Comparison of ENCODE assay signal across 8 cellular contexts in the genomic region with DNA sequence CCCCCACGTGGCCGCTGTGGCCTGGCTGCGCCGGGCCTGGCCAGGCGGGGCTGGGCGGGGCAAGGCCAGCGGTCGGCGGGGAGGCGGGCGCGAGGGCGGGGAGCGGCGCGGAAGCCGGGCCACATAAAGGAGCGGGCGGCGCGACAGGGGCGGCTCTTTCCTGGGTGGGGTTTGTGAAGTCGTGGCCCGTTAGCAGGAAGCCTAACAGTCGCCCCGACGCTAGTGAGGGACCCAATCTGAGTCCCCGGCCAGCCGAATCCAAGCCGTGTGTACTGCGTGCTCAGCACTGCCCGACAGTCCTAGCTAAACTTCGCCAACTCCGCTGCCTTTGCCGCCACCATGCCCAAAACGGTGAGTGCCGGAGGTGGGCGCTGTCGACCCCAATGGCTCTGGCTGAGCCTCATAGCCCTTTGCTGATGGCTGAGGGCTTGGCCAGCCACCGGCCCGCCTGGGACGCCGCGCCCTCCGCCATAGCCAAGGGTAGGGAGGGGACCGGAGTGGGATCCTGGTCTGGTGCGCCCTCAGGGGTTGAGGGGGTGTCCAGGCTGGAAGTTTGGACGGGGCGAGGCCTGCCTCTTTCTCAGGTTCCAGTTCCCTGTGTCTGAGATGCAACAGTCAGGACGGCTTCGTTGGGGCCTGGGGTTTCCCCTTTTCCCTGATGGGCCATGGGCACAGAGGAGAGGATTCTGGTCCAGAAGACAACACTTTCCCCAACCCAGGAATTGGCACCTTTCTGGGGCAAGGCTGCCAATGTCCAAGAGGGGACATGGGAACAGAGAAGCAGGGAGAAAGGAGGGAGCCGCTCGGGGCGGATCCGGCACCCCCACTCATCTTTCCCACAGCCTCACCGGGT. TPM values are rescaled to one million over a fixed set of nuclear protein-coding genes. Genes with fewer than 3 reads are reported as not detected.
DNase-seq lines count a peak whose midpoint lies in the region; ATAC-seq and TF ChIP-seq lines count a peak whose summit lies in the region.

A gene (plus strand): TSS at position 152 of the 853 bp plus-strand sequence. CDS start 188 bp downstream, at position 340.

- peak within 1 kb of the TSS; percentile 87 for H3K27ac ChIP-seq in effector memory CD4-positive, alpha-beta T cell (ENCODE audit: insufficient read depth, low read length, poor library complexity, severe bottlenecking)

- H3K36me3 ChIP-seq in effector memory CD4-positive, alpha-beta T cell (ENCODE audit: control insufficient read depth, insufficient read depth, low read length): no peaks in the 10 kb centered on the region

- H3K4me1 ChIP-seq in effector memory CD4-positive, alpha-beta T cell (ENCODE audit: control insufficient read depth, insufficient read depth, low read length, poor library complexity, severe bottlenecking): peaks cover 9% of the 10 kb centered on the region
- H3K4me1 ChIP-seq in mononuclear cell (ENCODE audit: insufficient read depth, low read length): peaks cover 41% of the 10 kb centered on the region

- TF ChIP-seq POLR2A in GM15510 (IDR thresholded peaks at IDR 0.05; ENCODE audit: borderline replicate concordance, extremely low read depth, insufficient read length): peak; percentile 71

- H3K9me3 ChIP-seq in effector memory CD4-positive, alpha-beta T cell (ENCODE audit: control insufficient read depth, low read length): no peaks in the 10 kb centered on the region
- H3K9me3 ChIP-seq in mononuclear cell (ENCODE audit: low read depth, low read length): no peaks in the 10 kb centered on the region

- DNase-seq in NCI-H226 (peak; percentile 46), NCI-H526 (lab: John Stamatoyannopoulos, UW) (no peak)
- DNase-seq in activated CD8-positive, alpha-beta memory T cell treated with anti-CD3 and anti-CD28 coated beads for 1 hour (ENCODE audit: extremely low read depth in 1 of 2, low read depth in 1 of 2): peak; percentile 47 to 58
- peak; percentile 60 to 67 (median 64) for DNase-seq in effector memory CD4-positive, alpha-beta T cell
- DNase-seq in stimulated activated CD8-positive, alpha-beta memory T cell treated with anti-CD3 and anti-CD28 coated beads, Interleukin-4, amount 100 ng/mL, for 1 hour (ENCODE audit: low read depth in 2 of 2, low spot score in 1 of 2): peak; percentile 44 to 63

- peak; percentile 84 for ATAC-seq in HG02642 (IDR thresholded peaks at IDR 0.05; ENCODE audit: poor library complexity, unreplicated experiment)

- H3K27me3 ChIP-seq in effector memory CD4-positive, alpha-beta T cell (replicated peaks; ENCODE audit: control insufficient read depth, insufficient read depth, low read length, poor library complexity, severe bottlenecking): no peaks in the 10 kb centered on the region
- no peaks in the 10 kb centered on the region for H3K27me3 ChIP-seq in mononuclear cell (ENCODE audit: insufficient read depth, low read length)

- peak within 1 kb of the TSS; percentile 75 for H3K4me3 ChIP-seq in effector memory CD4-positive, alpha-beta T cell (ENCODE audit: insufficient read depth, low read depth, low read length, poor library complexity, severe bottlenecking)
- H3K4me3 ChIP-seq in mononuclear cell (ENCODE audit: low read length): peak within 1 kb of the TSS; percentile 82

RNA-seq across cellular contexts. Expression of the gene that starts here (rescaled TPM):
- total RNA-seq in mononuclear cell: 469 TPM

Comparison
In these comparisons a context has a peak if more than half of its experiments do, and no peak if none do; other contexts are left out.
1. DNase-seq: peak in NCI-H226 (single experiment), activated CD8-positive, alpha-beta memory T cell treated with anti-CD3 and anti-CD28 coated beads for 1 hour (2 of 2), effector memory CD4-positive, alpha-beta T cell (3 of 3) and stimulated activated CD8-positive, alpha-beta memory T cell treated with anti-CD3 and anti-CD28 coated beads, Interleukin-4, amount 100 ng/mL, for 1 hour (2 of 2); none in NCI-H526 (0 of 2).